In genomic region chr21:45871616-45872236, GRCh38 we compare ENCODE assay signal across 16 cellular contexts.
DNase-seq lines count a peak whose midpoint lies in the region; ATAC-seq and TF ChIP-seq lines count a peak whose summit lies in the region.
"Had no signal": no experiment of that assay in that cellular context is flagged by ENCODE, and none has a peak within 500 bp of the region (broad histone marks: within the 10 kb centered on the region; RNA-seq: fewer than 3 reads in every experiment).

No MANE protein-coding gene starts in this region.

- no peaks in the 10 kb centered on the region for H3K9me3 Mint-ChIP-seq in activated T-helper 1 cell treated with anti-CD3 and anti-CD28 coated beads, Interleukin-12 subunit alpha, Interleukin-12 subunit beta, Interleukin-2, Interleukin-4 antibody, amounts not matched to agents 30 ng/mL and 10 ng/mL and 1 ng/mL, durations not matched to agents 14 hours and 24 hours and 36 hours

- no peaks in the 10 kb centered on the region for H3K9me3 ChIP-seq in BLaER1 treated with 17β-estradiol and CSF1 and Interleukin-3, amounts not matched to agents 10 nM and 100 nM (replicated peaks in 1 of 11)
- H3K9me3 ChIP-seq in RWPE2 (ENCODE audit: severe bottlenecking): no peaks in the 10 kb centered on the region
- no peaks in the 10 kb centered on the region for H3K9me3 ChIP-seq in suprapubic skin
- H3K9me3 ChIP-seq in heart left ventricle: no peaks in the 10 kb centered on the region

- H3K4me2 ChIP-seq in BLaER1 treated with 17β-estradiol and CSF1 and Interleukin-3, amounts not matched to agents 10 nM and 100 nM: peak overlapping the region in 9 of 11 experiments; percentile 31 to 85 (median 79); a peak in 19 of 22 replicates
- H3K4me2 ChIP-seq: KMS-11 had no signal

- H3K9ac ChIP-seq in BLaER1 treated with 17β-estradiol and CSF1 and Interleukin-3, amounts not matched to agents 10 nM and 100 nM: no peak overlapping the region
- H3K9ac ChIP-seq: KMS-11 had no signal

- H3K27ac ChIP-seq in BLaER1 treated with 17β-estradiol and CSF1 and Interleukin-3, amounts not matched to agents 10 nM and 100 nM: no peak overlapping the region
- H3K27ac ChIP-seq in RWPE2 (ENCODE audit: poor library complexity, severe bottlenecking): no peak overlapping the region
- no peak overlapping the region for H3K27ac ChIP-seq in suprapubic skin
- no peak overlapping the region for H3K27ac ChIP-seq in heart left ventricle
- H3K27ac ChIP-seq: C4-2B, KMS-11 had no signal

- no peak for TF ChIP-seq EP300 in suprapubic skin (IDR thresholded peaks at IDR 0.05)

- no peak overlapping the region for H3K4me3 ChIP-seq in BLaER1 treated with 17β-estradiol and CSF1 and Interleukin-3, amounts not matched to agents 10 nM and 100 nM
- H3K4me3 ChIP-seq in RWPE2 (ENCODE audit: severe bottlenecking) (no peak overlapping the region), suprapubic skin (no peak overlapping the region), heart left ventricle (no peak overlapping the region)

- H3K4me3 Mint-ChIP-seq in activated T-helper 1 cell treated with anti-CD3 and anti-CD28 coated beads, Interleukin-12 subunit alpha, Interleukin-12 subunit beta, Interleukin-2, Interleukin-4 antibody, amounts not matched to agents 30 ng/mL and 10 ng/mL and 1 ng/mL, durations not matched to agents 14 hours and 24 hours and 36 hours: no peak overlapping the region

- TF ChIP-seq POLR2A in suprapubic skin (IDR thresholded peaks at IDR 0.05) (no peak), heart left ventricle (IDR thresholded peaks at IDR 0.05) (no peak)

- ATAC-seq in RWPE2 (ENCODE audit: low read depth) (no peak), heart left ventricle (no peak)

- no peak overlapping the region for H3K27ac Mint-ChIP-seq in activated T-helper 1 cell treated with anti-CD3 and anti-CD28 coated beads, Interleukin-12 subunit alpha, Interleukin-12 subunit beta, Interleukin-2, Interleukin-4 antibody, amounts not matched to agents 30 ng/mL and 10 ng/mL and 1 ng/mL, durations not matched to agents 14 hours and 24 hours and 36 hours

- H3K4me1 ChIP-seq in BLaER1 treated with 17β-estradiol and CSF1 and Interleukin-3, amounts not matched to agents 10 nM and 100 nM: peaks cover 10 to 80% (median 64%) of the 10 kb centered on the region in 10 experiments; a peak in 19 of 20 replicates
- H3K4me1 ChIP-seq in RWPE2 (ENCODE audit: insufficient read depth, poor library complexity, severe bottlenecking) (peaks cover 26% of the 10 kb centered on the region), suprapubic skin (peaks cover 8% of the 10 kb centered on the region), heart left ventricle (peaks cover 0 to 4% (median 0%) of the 10 kb centered on the region in 12 donors)

- 84% methylated on average over 6 of the region's 22 CpGs for WGBS in suprapubic skin
- 76 to 89% (median 83%) methylated on average over 18 to 22 of the region's 22 CpGs for WGBS in heart left ventricle, 4 donors

- H3K27me3 ChIP-seq in BLaER1 treated with 17β-estradiol and CSF1 and Interleukin-3, amounts not matched to agents 10 nM and 100 nM: no peaks in the 10 kb centered on the region
- H3K27me3 ChIP-seq in RWPE2 (ENCODE audit: insufficient read depth, poor library complexity, severe bottlenecking) (no peaks in the 10 kb centered on the region), suprapubic skin (peaks cover 10% of the 10 kb centered on the region), heart left ventricle (peaks cover 0 to 7% (median 0%) of the 10 kb centered on the region in 9 donors)

- DNase-seq in RWPE2 (ENCODE audit: low spot score) (peak; percentile 46), mesenteric fat pad (ENCODE audit: low spot score) (peak; percentile 57), suprapubic skin (ENCODE audit: low spot score in 2 of 2) (peak; percentile 57 to 61), NCI-H2107 treated with DMSO at 0.1 percent for 48 hours (lab: John Stamatoyannopoulos, UW; ENCODE audit: unreplicated experiment) (no peak), heart left ventricle (no peak)
- DNase-seq in activated T-helper 1 cell treated with anti-CD3 and anti-CD28 coated beads, Interleukin-12 subunit alpha, Interleukin-12 subunit beta, Interleukin-2, Interleukin-4 antibody, amounts not matched to agents 30 ng/mL and 10 ng/mL and 1 ng/mL, durations not matched to agents 14 hours and 24 hours and 36 hours (ENCODE audit: low spot score): no peak
- DNase-seq: DMS79 treated with DMSO at 0.1 percent for 48 hours, MV-4-11, NCI-H1694 treated with DMSO at 0.1 percent for 48 hours, NCI-H510A, NCI-H774, OCI-M1, SHP77 had no signal

- peaks cover 0 to 4% (median 0%) of the 10 kb centered on the region in 11 experiments; a peak in 1 of 22 replicates for H3K36me3 ChIP-seq in BLaER1 treated with 17β-estradiol and CSF1 and Interleukin-3, amounts not matched to agents 10 nM and 100 nM
- H3K36me3 ChIP-seq in RWPE2 (ENCODE audit: low read depth): no peaks in the 10 kb centered on the region
- H3K36me3 ChIP-seq in suprapubic skin: no peaks in the 10 kb centered on the region
- H3K36me3 ChIP-seq in heart left ventricle: no peaks in the 10 kb centered on the region

- intact Hi-C loops in activated T-helper 1 cell treated with anti-CD3 and anti-CD28 coated beads, Interleukin-12 subunit alpha, Interleukin-12 subunit beta, Interleukin-2, Interleukin-4 antibody, amounts not matched to agents 30 ng/mL and 10 ng/mL and 1 ng/mL, durations not matched to agents 14 hours and 24 hours and 36 hours (cut with micrococcal nuclease): no loop called here
- intact Hi-C loops in heart left ventricle (cut with DNase I): no loop called here

- peaks cover 2% of the 10 kb centered on the region for H3K27me3 Mint-ChIP-seq in activated T-helper 1 cell treated with anti-CD3 and anti-CD28 coated beads, Interleukin-12 subunit alpha, Interleukin-12 subunit beta, Interleukin-2, Interleukin-4 antibody, amounts not matched to agents 30 ng/mL and 10 ng/mL and 1 ng/mL, durations not matched to agents 14 hours and 24 hours and 36 hours (ENCODE audit: insufficient read depth)

- peaks cover 0 to 63% (median 11%) of the 10 kb centered on the region in 11 experiments; a peak in 12 of 22 replicates for H4K20me1 ChIP-seq in BLaER1 treated with 17β-estradiol and CSF1 and Interleukin-3, amounts not matched to agents 10 nM and 100 nM

- TF ChIP-seq CTCF in RWPE2 (IDR thresholded peaks at IDR 0.05; ENCODE audit: poor library complexity, severe bottlenecking) (no peak), suprapubic skin (IDR thresholded peaks at IDR 0.05) (no peak), heart left ventricle (IDR thresholded peaks at IDR 0.05) (no peak)

- H3K36me3 Mint-ChIP-seq in activated T-helper 1 cell treated with anti-CD3 and anti-CD28 coated beads, Interleukin-12 subunit alpha, Interleukin-12 subunit beta, Interleukin-2, Interleukin-4 antibody, amounts not matched to agents 30 ng/mL and 10 ng/mL and 1 ng/mL, durations not matched to agents 14 hours and 24 hours and 36 hours (ENCODE audit: low read depth): no peaks in the 10 kb centered on the region

- no peaks in the 10 kb centered on the region for H3K4me1 Mint-ChIP-seq in activated T-helper 1 cell treated with anti-CD3 and anti-CD28 coated beads, Interleukin-12 subunit alpha, Interleukin-12 subunit beta, Interleukin-2, Interleukin-4 antibody, amounts not matched to agents 30 ng/mL and 10 ng/mL and 1 ng/mL, durations not matched to agents 14 hours and 24 hours and 36 hours (ENCODE audit: low read depth)

Comparison
In these comparisons a context has a peak if more than half of its experiments do, and no peak if none do; other contexts are left out.
1. DNase-seq: peak in RWPE2 (single experiment), mesenteric fat pad (single experiment) and suprapubic skin (2 of 2); none in activated T-helper 1 cell treated with anti-CD3 and anti-CD28 coated beads, Interleukin-12 subunit alpha, Interleukin-12 subunit beta, Interleukin-2, Interleukin-4 antibody, amounts not matched to agents 30 ng/mL and 10 ng/mL and 1 ng/mL, durations not matched to agents 14 hours and 24 hours and 36 hours (single experiment), NCI-H2107 treated with DMSO at 0.1 percent for 48 hours (single experiment) and heart left ventricle (0 of 5).